Comparison of ENCODE assay signal across 1 cellular context in genomic region chr6:169751242-169752073, GRCh38.
TF ChIP-seq lines count a peak whose summit lies in the region.

DYNLT2 (minus strand) TSS chr6:169751572; CDS start chr6:169751458, 114 bp downstream.
ERMARD (plus strand) TSS chr6:169751622; CDS start chr6:169751658, 36 bp downstream.

TF ChIP-seq in HepG2, 621 proteins besides CTCF, POLR2A, EP300 and RAD21 (continued from another document and continues in another):
- peak; percentile 93 for TF ChIP-seq DRAP1 (CRISPR knock-in tag; IDR thresholded peaks at IDR 0.05)
- TF ChIP-seq ZNF674 (CRISPR knock-in tag; IDR thresholded peaks at IDR 0.05; ENCODE audit: low read depth) = peak; percentile 98
- peak; percentile 28 for TF ChIP-seq ZNF569 (CRISPR knock-in tag; IDR thresholded peaks at IDR 0.05; ENCODE audit: borderline replicate concordance)
- peak; percentile 93 for TF ChIP-seq HOXA5 (CRISPR knock-in tag; IDR thresholded peaks at IDR 0.05)
- TF ChIP-seq ZNF251 (CRISPR knock-in tag; IDR thresholded peaks at IDR 0.05) = no peak
- no peak for TF ChIP-seq ZNF562 (CRISPR knock-in tag; IDR thresholded peaks at IDR 0.05; ENCODE audit: borderline replicate concordance)
- TF ChIP-seq ZNF333 (CRISPR knock-in tag; IDR thresholded peaks at IDR 0.05; ENCODE audit: borderline replicate concordance) = peak; percentile 67; the same call in 1 of the 2 replicates
- TF ChIP-seq KMT2B (CRISPR knock-in tag; IDR thresholded peaks at IDR 0.05) = peak; percentile 100
- no peak for TF ChIP-seq ZNF20 (CRISPR knock-in tag; IDR thresholded peaks at IDR 0.05)
- peak; percentile 50 for TF ChIP-seq AGO1 (IDR thresholded peaks at IDR 0.05; ENCODE audit: low read depth, low read length, poor library complexity, severe bottlenecking)
- peak; percentile 74; the same call in 1 of the 2 replicates for TF ChIP-seq PAX8 (CRISPR knock-in tag; IDR thresholded peaks at IDR 0.05; ENCODE audit: borderline replicate concordance)
- peak; percentile 97 for TF ChIP-seq ZNF792 (CRISPR knock-in tag; IDR thresholded peaks at IDR 0.05)
- TF ChIP-seq DBP (CRISPR knock-in tag; IDR thresholded peaks at IDR 0.05; ENCODE audit: not compliant biosample characterization) = peak; percentile 90
- no peak for TF ChIP-seq ZNF282 (IDR thresholded peaks at IDR 0.05; ENCODE audit: partially characterized antibody)
- TF ChIP-seq ZNF326 (CRISPR knock-in tag; IDR thresholded peaks at IDR 0.05; ENCODE audit: borderline replicate concordance) = no peak
- TF ChIP-seq ARID4A (CRISPR knock-in tag; IDR thresholded peaks at IDR 0.05; ENCODE audit: borderline replicate concordance) = peak; percentile 99
- TF ChIP-seq ZNF639 (CRISPR knock-in tag; conservative IDR thresholded peaks at IDR 0.05) = peak; percentile 98
- TF ChIP-seq ATF4 (CRISPR knock-in tag; IDR thresholded peaks at IDR 0.05) = 0 out of 4 replicates have a peak, but pooled peaks of 1 of the 2 experiments have one; percentile 40
- TF ChIP-seq KDM3A (CRISPR knock-in tag; IDR thresholded peaks at IDR 0.05; ENCODE audit: low read depth) = peak; percentile 98
- peak; percentile 76; the same call in 1 of the 2 replicates for TF ChIP-seq RERE (CRISPR knock-in tag; IDR thresholded peaks at IDR 0.05; ENCODE audit: low read depth)
- no peak for TF ChIP-seq BCLAF1 (IDR thresholded peaks at IDR 0.05)
- peak; percentile 95; the same call in 1 of the 2 replicates for TF ChIP-seq ZNF224 (CRISPR knock-in tag; IDR thresholded peaks at IDR 0.05)
- no peak for TF ChIP-seq CBX5 (CRISPR knock-in tag; IDR thresholded peaks at IDR 0.05; ENCODE audit: borderline replicate concordance)
- TF ChIP-seq ZFAT (CRISPR knock-in tag; conservative IDR thresholded peaks at IDR 0.05) = 0 out of 2 replicates have a peak, but pooled peaks have one; percentile 47
- no peak for TF ChIP-seq MZF1 (CRISPR knock-in tag; IDR thresholded peaks at IDR 0.05; ENCODE audit: borderline replicate concordance)
- TF ChIP-seq ZNF33A (CRISPR knock-in tag; IDR thresholded peaks at IDR 0.05; ENCODE audit: borderline replicate concordance) = 0 out of 2 replicates have a peak, but pooled peaks have one; percentile 21
- TF ChIP-seq PCBP2 (optimal IDR thresholded peaks at IDR 0.05; ENCODE audit: low read depth, low read length, poor library complexity, severe bottlenecking) = no peak
- peak; percentile 98 for TF ChIP-seq SAFB2 (CRISPR knock-in tag; IDR thresholded peaks at IDR 0.05; ENCODE audit: borderline replicate concordance, low read depth)
- peak; percentile 99 for TF ChIP-seq PHF20 (CRISPR knock-in tag; IDR thresholded peaks at IDR 0.05)
- TF ChIP-seq ZFP82 (CRISPR knock-in tag; IDR thresholded peaks at IDR 0.05; ENCODE audit: borderline replicate concordance) = peak; percentile 96
- TF ChIP-seq HIVEP1 (CRISPR knock-in tag; IDR thresholded peaks at IDR 0.05) = peak; percentile 85
- TF ChIP-seq ATF7 (IDR thresholded peaks at IDR 0.05) = no peak
- TF ChIP-seq ATF7 (CRISPR knock-in tag; IDR thresholded peaks at IDR 0.05) = peak; percentile 75
- peak; percentile 41 for TF ChIP-seq BHLHE40 (IDR thresholded peaks at IDR 0.05; ENCODE audit: low read length)
- no peak; the same call in none of the 2 replicates for TF ChIP-seq ZBTB34 (CRISPR knock-in tag; IDR thresholded peaks at IDR 0.05)
- peak; percentile 94; the same call in 1 of the 2 replicates for TF ChIP-seq ZNF784 (CRISPR knock-in tag; IDR thresholded peaks at IDR 0.05; ENCODE audit: borderline replicate concordance)
